In genomic region chr9:91047529-91047928, GRCh38 we compare ENCODE assay signal across 9 cellular contexts.
DNase-seq lines count a peak whose midpoint lies in the region; ATAC-seq and TF ChIP-seq lines count a peak whose summit lies in the region.
"Had no signal": no experiment of that assay in that cellular context is flagged by ENCODE, and none has a peak within 500 bp of the region (broad histone marks: within the 10 kb centered on the region; RNA-seq: fewer than 3 reads in every experiment).

No MANE protein-coding gene starts in this region.

- ATAC-seq in HG02884 (IDR thresholded peaks at IDR 0.05; ENCODE audit: unreplicated experiment), result no peak

- H3K4me2 ChIP-seq in osteoblast (ENCODE audit: insufficient read depth, low read length), result peak overlapping the region; percentile 65

- H3K9me3 ChIP-seq in breast epithelium, result no peaks in the 10 kb centered on the region
- no peaks in the 10 kb centered on the region for H3K9me3 ChIP-seq in osteoblast (ENCODE audit: low read depth, low read length)
- no peaks in the 10 kb centered on the region for H3K9me3 ChIP-seq in suprapubic skin

- H3K4me3 ChIP-seq in breast epithelium, result no peak overlapping the region
- H3K4me3 ChIP-seq in osteoblast (ENCODE audit: insufficient read depth, low read length), result peak overlapping the region; percentile 31
- no peak overlapping the region for H3K4me3 ChIP-seq in suprapubic skin

- H3K4me3 Mint-ChIP-seq in MCF 10A (ENCODE audit: unreplicated experiment), result no peak overlapping the region
- peak overlapping the region; percentile 49 for H3K4me3 Mint-ChIP-seq in activated T-helper 2 cell treated with anti-CD3 and anti-CD28 coated beads, Interferon-gamma antibody, Interleukin-2, Interleukin-4, amounts not matched to agents 10 μg/mL and 5 μg/mL and 100 μg/mL, durations not matched to agents 14 hours and 24 hours and 36 hours (ENCODE audit: low read depth)

- no peak overlapping the region for H3K27ac ChIP-seq in breast epithelium
- peak overlapping the region; percentile 68 for H3K27ac ChIP-seq in osteoblast (ENCODE audit: low read depth, low read length)
- peak overlapping the region; percentile 49 for H3K27ac ChIP-seq in suprapubic skin

- WGBS in suprapubic skin, result 30% methylated on average over 5 of the region's 5 CpGs

- H3K36me3 ChIP-seq in breast epithelium (no peaks in the 10 kb centered on the region), osteoblast (ENCODE audit: insufficient read depth, low read length) (no peaks in the 10 kb centered on the region), suprapubic skin (no peaks in the 10 kb centered on the region)

- no peak for TF ChIP-seq CTCF in MCF 10A (IDR thresholded peaks at IDR 0.05; ENCODE audit: unreplicated experiment)
- TF ChIP-seq CTCF in breast epithelium (IDR thresholded peaks at IDR 0.05), result no peak
- no peak for TF ChIP-seq CTCF in osteoblast (IDR thresholded peaks at IDR 0.05; ENCODE audit: extremely low read depth, low read depth, low read length)
- TF ChIP-seq CTCF in suprapubic skin (IDR thresholded peaks at IDR 0.05), result no peak

- H3K79me2 ChIP-seq in osteoblast (ENCODE audit: insufficient read depth, low read length), result no peaks in the 10 kb centered on the region

- H3K4me1 Mint-ChIP-seq in MCF 10A (ENCODE audit: insufficient read depth, unreplicated experiment), result peaks cover 18% of the 10 kb centered on the region
- peaks cover 68% of the 10 kb centered on the region for H3K4me1 Mint-ChIP-seq in activated T-helper 2 cell treated with anti-CD3 and anti-CD28 coated beads, Interferon-gamma antibody, Interleukin-2, Interleukin-4, amounts not matched to agents 10 μg/mL and 5 μg/mL and 100 μg/mL, durations not matched to agents 14 hours and 24 hours and 36 hours (ENCODE audit: low read depth)

- DNase-seq in MCF 10A (ENCODE audit: unreplicated experiment), result peak; percentile 34
- no peak for DNase-seq in breast epithelium (ENCODE audit: low spot score in 2 of 2)
- DNase-seq in activated T-helper 2 cell treated with anti-CD3 and anti-CD28 coated beads, Interferon-gamma antibody, Interleukin-2, Interleukin-4, amounts not matched to agents 10 μg/mL and 5 μg/mL and 100 μg/mL, durations not matched to agents 14 hours and 24 hours and 36 hours (ENCODE audit: low spot score), result peak; percentile 75
- DNase-seq in osteoblast (ENCODE audit: insufficient read length, low spot score, missing footprints), result no peak
- DNase-seq in suprapubic skin (ENCODE audit: low spot score in 2 of 2), result no peak
- no peak for DNase-seq in SIG-M5 (lab: John Stamatoyannopoulos, UW)
- no peak for DNase-seq in medulla oblongata (ENCODE audit: extremely low spot score)
- DNase-seq: NCI-H1092 treated with DMSO at 0.1 percent for 48 hours had no signal

- no peak for TF ChIP-seq EP300 in suprapubic skin (IDR thresholded peaks at IDR 0.05)

- BruUV-seq in MCF 10A (replicated peaks; lab: Mats Ljungman, UMichigan), result no TSS peak

- intact Hi-C loops in MCF 10A (cut with micrococcal nuclease) (no loop called here), breast epithelium (cut with DNase I; ENCODE audit: low total_unique reads) (no loop called here)
- intact Hi-C loops in activated T-helper 2 cell treated with anti-CD3 and anti-CD28 coated beads, Interferon-gamma antibody, Interleukin-2, Interleukin-4, amounts not matched to agents 10 μg/mL and 5 μg/mL and 100 μg/mL, durations not matched to agents 14 hours and 24 hours and 36 hours (cut with micrococcal nuclease), result loop anchor here (1.0 to 5.0 kb wide), 6 partner anchors 10 to 312 kb away; no protein-coding TSS in a partner anchor

- H3K4me1 ChIP-seq in breast epithelium (no peaks in the 10 kb centered on the region), osteoblast (ENCODE audit: insufficient read depth, low read length) (peaks cover 17% of the 10 kb centered on the region), suprapubic skin (peaks cover 9% of the 10 kb centered on the region)

- no peaks in the 10 kb centered on the region for H3K36me3 Mint-ChIP-seq in MCF 10A (ENCODE audit: insufficient read depth, unreplicated experiment)
- peaks cover 21% of the 10 kb centered on the region for H3K36me3 Mint-ChIP-seq in activated T-helper 2 cell treated with anti-CD3 and anti-CD28 coated beads, Interferon-gamma antibody, Interleukin-2, Interleukin-4, amounts not matched to agents 10 μg/mL and 5 μg/mL and 100 μg/mL, durations not matched to agents 14 hours and 24 hours and 36 hours (ENCODE audit: low read depth)

- H3K9me3 Mint-ChIP-seq in MCF 10A (ENCODE audit: unreplicated experiment), result peaks cover 8% of the 10 kb centered on the region
- peaks cover 18% of the 10 kb centered on the region for H3K9me3 Mint-ChIP-seq in activated T-helper 2 cell treated with anti-CD3 and anti-CD28 coated beads, Interferon-gamma antibody, Interleukin-2, Interleukin-4, amounts not matched to agents 10 μg/mL and 5 μg/mL and 100 μg/mL, durations not matched to agents 14 hours and 24 hours and 36 hours

- H3K27me3 ChIP-seq in breast epithelium (peaks cover 0 to 3% of the 10 kb centered on the region in 2 donors), osteoblast (ENCODE audit: insufficient read depth, low read length) (no peaks in the 10 kb centered on the region), suprapubic skin (no peaks in the 10 kb centered on the region)

- POLR2A ChIA-PET in MCF 10A (lab: Yijun Ruan, JAX), result no interaction called here

- TF ChIP-seq POLR2A in breast epithelium (IDR thresholded peaks at IDR 0.05), result no peak
- no peak for TF ChIP-seq POLR2A in suprapubic skin (IDR thresholded peaks at IDR 0.05)

- H4K20me1 ChIP-seq in osteoblast (ENCODE audit: insufficient read depth, low read length), result no peaks in the 10 kb centered on the region

- peak overlapping the region; percentile 64 for H2AFZ ChIP-seq in osteoblast (ENCODE audit: low read length)

- H3K27me3 Mint-ChIP-seq in MCF 10A (ENCODE audit: insufficient read depth, unreplicated experiment), result no peaks in the 10 kb centered on the region
- H3K27me3 Mint-ChIP-seq in activated T-helper 2 cell treated with anti-CD3 and anti-CD28 coated beads, Interferon-gamma antibody, Interleukin-2, Interleukin-4, amounts not matched to agents 10 μg/mL and 5 μg/mL and 100 μg/mL, durations not matched to agents 14 hours and 24 hours and 36 hours (ENCODE audit: low read depth), result no peaks in the 10 kb centered on the region

- peak overlapping the region; percentile 85 for H3K27ac Mint-ChIP-seq in MCF 10A (ENCODE audit: low read depth, unreplicated experiment)
- peak overlapping the region; percentile 90 for H3K27ac Mint-ChIP-seq in activated T-helper 2 cell treated with anti-CD3 and anti-CD28 coated beads, Interferon-gamma antibody, Interleukin-2, Interleukin-4, amounts not matched to agents 10 μg/mL and 5 μg/mL and 100 μg/mL, durations not matched to agents 14 hours and 24 hours and 36 hours

- CTCF ChIA-PET in MCF 10A (lab: Yijun Ruan, JAX), result no interaction called here

Comparison
In these comparisons a context has a peak if more than half of its experiments do, and no peak if none do; other contexts are left out.
1. DNase-seq: peak in MCF 10A (single experiment) and activated T-helper 2 cell treated with anti-CD3 and anti-CD28 coated beads, Interferon-gamma antibody, Interleukin-2, Interleukin-4, amounts not matched to agents 10 μg/mL and 5 μg/mL and 100 μg/mL, durations not matched to agents 14 hours and 24 hours and 36 hours (single experiment); none in breast epithelium (0 of 2), osteoblast (single experiment), suprapubic skin (0 of 2), SIG-M5 (single experiment) and medulla oblongata (single experiment).
2. H3K27ac ChIP-seq: peak in osteoblast (single experiment) and suprapubic skin (single experiment); none in breast epithelium (0 of 2).